8 cellular contexts compared by ENCODE assay signal in genomic region chr11:120079750-120080610, GRCh38. TPM values are rescaled to one million over a fixed set of nuclear protein-coding genes. Genes with fewer than 3 reads are reported as not detected.
A peak's percentile ranks its signal among the peaks of the same experiment; 100 is the strongest.
DNase-seq lines count a peak whose midpoint lies in the region; ATAC-seq and TF ChIP-seq lines count a peak whose summit lies in the region.

No MANE protein-coding gene starts in this region.

- H3K4me1 ChIP-seq in adrenal gland (replicated peaks in 1 of 2) = no peaks in the 10 kb centered on the region
- H3K4me1 ChIP-seq in right lobe of liver = no peaks in the 10 kb centered on the region

- POLR2A ChIA-PET in AG04450 (lab: Yijun Ruan, JAX) = no interaction called here

- H3K27me3 ChIP-seq in AG04450 (ENCODE audit: control insufficient read depth, insufficient read depth, low read length) (peaks cover 4% of the 10 kb centered on the region), adrenal gland (no peaks in the 10 kb centered on the region), right lobe of liver (no peaks in the 10 kb centered on the region)

- H3K36me3 ChIP-seq in adrenal gland (replicated peaks in 1 of 2) = no peaks in the 10 kb centered on the region
- H3K36me3 ChIP-seq in right lobe of liver = no peaks in the 10 kb centered on the region

- TF ChIP-seq POLR2A in adrenal gland (IDR thresholded peaks at IDR 0.05) (no peak), right lobe of liver (IDR thresholded peaks at IDR 0.05) (no peak)

- H3K27ac ChIP-seq in AG04450 (ENCODE audit: low read depth, low read length) (no peak overlapping the region), adrenal gland (no peak overlapping the region), right lobe of liver (no peak overlapping the region)

- no peaks in the 10 kb centered on the region for H3K36me3 Mint-ChIP-seq in activated T-helper 17 cell treated with anti-CD3 and anti-CD28 coated beads, Interleukin-2, amount 50 U/mL, for 72 hours (ENCODE audit: low read depth)

- no peaks in the 10 kb centered on the region for H3K4me1 Mint-ChIP-seq in activated T-helper 17 cell treated with anti-CD3 and anti-CD28 coated beads, Interleukin-2, amount 50 U/mL, for 72 hours

- H3K4me3 ChIP-seq in AG04450 (ENCODE audit: low read depth, low read length) = no peak overlapping the region
- no peak overlapping the region for H3K4me3 ChIP-seq in adrenal gland
- H3K4me3 ChIP-seq in right lobe of liver = no peak overlapping the region

- no peak for DNase-seq in AG04450 (ENCODE audit: low read depth, low spot score)
- peak in 4 of 7 donors; percentile 31 to 58 (median 38) for DNase-seq in adrenal gland
- no peak for DNase-seq in right lobe of liver
- DNase-seq in cerebellum (ENCODE audit: low spot score) = no peak
- no peak for DNase-seq in stimulated activated naive CD4-positive, alpha-beta T cell treated with Interleukin-2 at 50 U/mL for 16 hours (lab: John Stamatoyannopoulos, UW)

- 46 to 58% (median 53%) methylated on average over 18 of the region's 18 CpGs for WGBS in adrenal gland, 4 donors
- WGBS in right lobe of liver (ENCODE audit: insufficient coverage, low coverage, low lambda C conversion rate, missing lambda C conversion rate) = 39% methylated on average over 10 of the region's 18 CpGs

- no peak overlapping the region for H3K27ac Mint-ChIP-seq in activated T-helper 17 cell treated with anti-CD3 and anti-CD28 coated beads, Interleukin-2, amount 50 U/mL, for 72 hours

- no peak overlapping the region for H3K4me3 Mint-ChIP-seq in activated T-helper 17 cell treated with anti-CD3 and anti-CD28 coated beads, Interleukin-2, amount 50 U/mL, for 72 hours

- intact Hi-C loops in adrenal gland (cut with DNase I) = no loop called here
- intact Hi-C loops in right lobe of liver (cut with DNase I) = no loop called here

- H3K9me3 Mint-ChIP-seq in activated T-helper 17 cell treated with anti-CD3 and anti-CD28 coated beads, Interleukin-2, amount 50 U/mL, for 72 hours = no peaks in the 10 kb centered on the region

- TF ChIP-seq CTCF in AG04450 (IDR thresholded peaks at IDR 0.05; ENCODE audit: low read depth, low read length) = peak; percentile 43; the same call in 1 of the 2 replicates
- peak; percentile 50 for TF ChIP-seq CTCF in GM12874 (IDR thresholded peaks at IDR 0.05; ENCODE audit: insufficient read depth, low read depth, low read length)
- TF ChIP-seq CTCF in adrenal gland (IDR thresholded peaks at IDR 0.05) = peak; percentile 38 to 69 (median 54)
- peak; percentile 19 to 54 (median 46) for TF ChIP-seq CTCF in right lobe of liver (IDR thresholded peaks at IDR 0.05)

- H3K9me3 ChIP-seq in AG04450 (ENCODE audit: control insufficient read depth, insufficient read depth, low read length) (peaks cover 24% of the 10 kb centered on the region), adrenal gland (replicated peaks in 1 of 3) (no peaks in the 10 kb centered on the region), right lobe of liver (no peaks in the 10 kb centered on the region)

- CTCF ChIA-PET in AG04450 (lab: Charles Lee) = interaction anchor here (0.6 to 1.4 kb wide), 5 partner anchors 8 to 1031 kb away, joined by 3 to 6 read pairs (median 3); no protein-coding TSS in a partner anchor

- peaks cover 35% of the 10 kb centered on the region for H3K27me3 Mint-ChIP-seq in activated T-helper 17 cell treated with anti-CD3 and anti-CD28 coated beads, Interleukin-2, amount 50 U/mL, for 72 hours

- ATAC-seq in right lobe of liver (peak; percentile 37 to 65 (median 58)), HG03460 (IDR thresholded peaks at IDR 0.05; ENCODE audit: unreplicated experiment) (no peak)
- no peak for ATAC-seq in activated T-helper 17 cell treated with anti-CD3 and anti-CD28 coated beads, Interleukin-2, amount 50 U/mL, for 72 hours (replicated peaks)

RNA-seq across cellular contexts. Expression of gene TRIM29, which starts 57.9 kb away (rescaled TPM):
- polyA plus RNA-seq in AG04450 (2011; rRNA removed) = 0.07 TPM in 1 of 2 replicates, not detected in the other
- polyA minus RNA-seq in AG04450 (2011; rRNA and poly(A)+ RNA removed) = not detected in 2 replicates
- 1 to 10 TPM in 3 of 8 donors, under 1 TPM in 2, not detected in 3; 0.24 to 4.3 (median 1.1) TPM for total RNA-seq in adrenal gland
- 1 to 10 TPM in 2 of 3 donors, under 1 TPM in 1; 0.70 to 2.6 (median 1.2) TPM for polyA plus RNA-seq in adrenal gland
- total RNA-seq in right lobe of liver = 1 to 10 TPM in 4 of 6 experiments, not detected in 2; 1.1 to 2.1 (median 1.3) TPM
- 0.64 TPM for total RNA-seq in cerebellum
- total RNA-seq in activated T-helper 17 cell treated with anti-CD3 and anti-CD28 coated beads, Interleukin-2, amount 50 U/mL, for 72 hours = not detected

Comparison
In these comparisons a context has a peak if more than half of its experiments do, and no peak if none do; other contexts are left out.
1. DNase-seq: peak in adrenal gland (4 of 7); none in AG04450 (single experiment), right lobe of liver (0 of 3), cerebellum (single experiment) and stimulated activated naive CD4-positive, alpha-beta T cell treated with Interleukin-2 at 50 U/mL for 16 hours (single experiment).
2. ATAC-seq: peak in right lobe of liver (4 of 4); none in HG03460 (single experiment) and activated T-helper 17 cell treated with anti-CD3 and anti-CD28 coated beads, Interleukin-2, amount 50 U/mL, for 72 hours (single experiment).
3. Peak in every context shown above with its lines, with median percentiles within 50 percentile points of each other: CTCF ChIP-seq.